In the genomic region with DNA sequence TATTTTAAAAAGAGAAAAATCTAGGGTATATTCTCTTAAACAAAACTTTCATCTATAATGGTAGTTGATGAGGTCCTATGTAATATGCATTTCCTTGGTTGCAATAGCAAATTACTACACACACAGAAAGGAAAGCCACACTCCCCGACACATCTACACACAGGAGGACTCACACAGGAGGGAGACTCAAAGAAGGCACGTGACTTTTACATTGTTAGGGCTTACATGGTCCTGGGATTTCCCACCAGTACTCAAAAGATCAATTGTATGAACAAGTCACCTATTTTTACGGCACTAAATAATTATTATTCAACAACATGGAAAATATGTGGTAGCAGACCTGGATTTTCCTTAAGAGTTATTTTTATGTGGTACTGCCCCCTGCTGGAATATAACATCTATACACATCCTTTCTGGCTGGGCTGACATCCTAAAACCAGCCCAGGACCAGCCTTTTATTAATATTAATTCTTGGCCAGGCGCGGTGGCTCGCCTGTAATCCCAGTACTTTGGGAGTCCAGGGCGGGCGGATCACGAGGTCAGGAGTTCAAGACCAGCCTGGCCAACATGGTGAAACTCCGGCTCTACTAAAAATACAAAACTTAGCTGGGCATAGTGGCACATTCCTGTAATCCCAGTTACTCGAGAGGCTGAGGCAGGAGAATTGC, we compare ENCODE assay signal across 8 cellular contexts. TPM values are rescaled to one million over a fixed set of nuclear protein-coding genes. Genes with fewer than 3 reads are reported as not detected.
A peak's percentile ranks its signal among the peaks of the same experiment; 100 is the strongest.
DNase-seq lines count a peak whose midpoint lies in the region; ATAC-seq and TF ChIP-seq lines count a peak whose summit lies in the region.

No MANE protein-coding gene starts in this region.

- CTCF ChIA-PET in SK-N-SH (lab: Yijun Ruan, JAX), result interaction anchor here (0.7 to 3.8 kb wide), 12 partner anchors 9 to 395 kb away, joined by 3 to 34 read pairs (median 3); no protein-coding TSS in a partner anchor

- H2AFZ ChIP-seq in SK-N-SH (ENCODE audit: low read depth) (no peak overlapping the region), fibroblast of lung (ENCODE audit: low read length) (no peak overlapping the region)

- no peaks in the 10 kb centered on the region for H3K9me3 Mint-ChIP-seq in activated T-cell treated with anti-CD3 and anti-CD28 coated beads, Interleukin-2, amount 50 U/mL, for 24 hours

- no peaks in the 10 kb centered on the region for H3K9me2 ChIP-seq in SK-N-SH

- H3K9ac ChIP-seq in SK-N-SH, result no peak overlapping the region
- H3K9ac ChIP-seq in fibroblast of lung (ENCODE audit: insufficient read depth, low read length), result no peak overlapping the region

- H3K27me3 ChIP-seq in SK-N-SH (ENCODE audit: insufficient read depth), result no peaks in the 10 kb centered on the region
- no peaks in the 10 kb centered on the region for H3K27me3 ChIP-seq in fibroblast of lung (ENCODE audit: control insufficient read depth, insufficient read depth, low read length)

- TF ChIP-seq CTCF in GM12864 (IDR thresholded peaks at IDR 0.05; ENCODE audit: low read depth, low read length, missing control alignments), result peak; percentile 44
- peak; percentile 73 for TF ChIP-seq CTCF in SK-N-SH (IDR thresholded peaks at IDR 0.05)
- TF ChIP-seq CTCF in fibroblast of lung (conservative IDR thresholded peaks at IDR 0.05 in 1 of 2, IDR thresholded peaks at IDR 0.05 in 1 of 2; ENCODE audit: low read depth in 1 of 2, low read length in 2 of 2), result peak; percentile 24 to 47

- H3K79me2 ChIP-seq in SK-N-SH (ENCODE audit: insufficient read depth) (no peaks in the 10 kb centered on the region), fibroblast of lung (ENCODE audit: control insufficient read depth, insufficient read depth, low read length) (no peaks in the 10 kb centered on the region)

- DNase-seq in AG08395 (ENCODE audit: low spot score), result peak; percentile 72
- no peak for DNase-seq in GM12864 (ENCODE audit: low read depth)
- DNase-seq in Kasumi-1 (lab: John Stamatoyannopoulos, UW), result peak; percentile 29 to 49
- DNase-seq in SK-N-SH, result peak; percentile 79
- peak; percentile 36 to 74 for DNase-seq in fibroblast of lung (ENCODE audit: low read depth in 2 of 2)
- peak; percentile 23 for DNase-seq in non-pigmented ciliary epithelial cell (ENCODE audit: low read depth)
- no peak for DNase-seq in activated T-cell treated with anti-CD3 and anti-CD28 coated beads, Interleukin-2, amount 50 U/mL, for 24 hours

- POLR2A ChIA-PET in SK-N-SH (lab: Yijun Ruan, JAX), result no interaction called here

- H3K27ac Mint-ChIP-seq in activated T-cell treated with anti-CD3 and anti-CD28 coated beads, Interleukin-2, amount 50 U/mL, for 24 hours, result no peak overlapping the region

- H3K4me2 ChIP-seq in SK-N-SH (no peak overlapping the region), fibroblast of lung (ENCODE audit: extremely low read depth, insufficient read depth, low read length) (no peak overlapping the region)

- H3F3A ChIP-seq in SK-N-SH (replicated peaks; ENCODE audit: insufficient read depth), result no peaks in the 10 kb centered on the region

- no peak for ATAC-seq in HG02870 (IDR thresholded peaks at IDR 0.05; ENCODE audit: unreplicated experiment)

- H3K36me3 Mint-ChIP-seq in activated T-cell treated with anti-CD3 and anti-CD28 coated beads, Interleukin-2, amount 50 U/mL, for 24 hours (ENCODE audit: low read depth), result no peaks in the 10 kb centered on the region

- H4K20me1 ChIP-seq in SK-N-SH (ENCODE audit: insufficient read depth), result no peaks in the 10 kb centered on the region
- no peaks in the 10 kb centered on the region for H4K20me1 ChIP-seq in fibroblast of lung (ENCODE audit: control insufficient read depth, extremely low read depth, insufficient read depth, low read length)

- H3K9me3 ChIP-seq in SK-N-SH (no peaks in the 10 kb centered on the region), fibroblast of lung (ENCODE audit: control insufficient read depth, insufficient read depth, low read depth, low read length) (no peaks in the 10 kb centered on the region)

- peak; percentile 81 for TF ChIP-seq RAD21 in SK-N-SH (IDR thresholded peaks at IDR 0.05; ENCODE audit: low read length)

- H3K4me3 Mint-ChIP-seq in activated T-cell treated with anti-CD3 and anti-CD28 coated beads, Interleukin-2, amount 50 U/mL, for 24 hours, result no peak overlapping the region

- H3K36me3 ChIP-seq in SK-N-SH (replicated peaks in 1 of 2; ENCODE audit: control insufficient read depth in 1 of 2, insufficient read depth in 2 of 2, low read length in 1 of 2), result no peaks in the 10 kb centered on the region
- H3K36me3 ChIP-seq in fibroblast of lung (ENCODE audit: control insufficient read depth, insufficient read depth, low read length), result no peaks in the 10 kb centered on the region

- 22% methylated on average over 11 of the region's 11 CpGs for WGBS in SK-N-SH (ENCODE audit: low lambda C conversion rate)

- H3K4me3 ChIP-seq in GM12864 (ENCODE audit: low read depth, low read length) (no peak overlapping the region), SK-N-SH (ENCODE audit: low read depth in 2 of 2, low read length in 1 of 2) (no peak overlapping the region), fibroblast of lung (replicated peaks in 1 of 4; ENCODE audit: control extremely low read depth in 1 of 4, insufficient read depth in 1 of 4, low read depth in 3 of 4, low read length in 4 of 4) (no peak overlapping the region)

- peaks cover 28% of the 10 kb centered on the region for H3K4me1 Mint-ChIP-seq in activated T-cell treated with anti-CD3 and anti-CD28 coated beads, Interleukin-2, amount 50 U/mL, for 24 hours (ENCODE audit: low read depth)

- no peak for TF ChIP-seq EP300 in SK-N-SH (IDR thresholded peaks at IDR 0.05; ENCODE audit: borderline replicate concordance in 1 of 2, low read depth in 1 of 2, low read length in 1 of 2)

- H3K27ac ChIP-seq in SK-N-SH (ENCODE audit: low read depth in 2 of 2, low read length in 1 of 2) (no peak overlapping the region), fibroblast of lung (ENCODE audit: insufficient read depth, low read length) (no peak overlapping the region)

- H3K4me1 ChIP-seq in SK-N-SH (ENCODE audit: control insufficient read depth in 1 of 2, insufficient read depth in 2 of 2, low read depth in 1 of 2, low read length in 1 of 2) (no peaks in the 10 kb centered on the region), fibroblast of lung (ENCODE audit: control insufficient read depth, extremely low read depth, insufficient read depth, low read length) (no peaks in the 10 kb centered on the region)

- H3K27me3 Mint-ChIP-seq in activated T-cell treated with anti-CD3 and anti-CD28 coated beads, Interleukin-2, amount 50 U/mL, for 24 hours, result peaks cover 12% of the 10 kb centered on the region

TF ChIP-seq in SK-N-SH, 30 proteins besides CTCF, POLR2A, EP300 and RAD21:
- TF ChIP-seq USF2 (IDR thresholded peaks at IDR 0.05; ENCODE audit: borderline replicate concordance, low read depth, low read length) (no peak), SMC3 (IDR thresholded peaks at IDR 0.05; ENCODE audit: low read depth, low read length) (peak; percentile 65), SIN3A (IDR thresholded peaks at IDR 0.05; ENCODE audit: borderline replicate concordance, low read depth, low read length) (no peak), NRF1 (IDR thresholded peaks at IDR 0.05; ENCODE audit: low read depth, low read length) (0 out of 2 replicates have a peak, but pooled peaks have one; percentile 5)

RNA-seq across cellular contexts. Expression of gene LGALS8, which starts 33.9 kb away (rescaled TPM):
- polyA plus RNA-seq in SK-N-SH (2012; rRNA removed) (18.9 and 30.3 TPM in 2 replicates), fibroblast of lung (46.0 and 53.1 TPM in 2 replicates)
- polyA plus RNA-seq in SK-N-SH (2012; cell fraction: cytosol; rRNA removed), result 18.4 and 19.8 TPM in 2 replicates
- 74.2 and 96.2 TPM in 2 replicates for polyA plus RNA-seq in SK-N-SH (2012; cell fraction: nucleus; rRNA removed)
- total RNA-seq in fibroblast of lung, result 50.3 and 64.2 TPM in 2 replicates
- polyA plus RNA-seq in fibroblast of lung (2012), result 32.1 and 39.0 TPM in 2 replicates
- polyA minus RNA-seq in fibroblast of lung (ENCODE audit: low replicate concordance), result 19.7 and 26.5 TPM in 2 replicates

Comparison
In these comparisons a context has a peak if more than half of its experiments do, and no peak if none do; other contexts are left out.
1. DNase-seq: peak in AG08395 (single experiment), Kasumi-1 (2 of 2), SK-N-SH (single experiment), fibroblast of lung (2 of 2) and non-pigmented ciliary epithelial cell (single experiment); none in GM12864 (single experiment) and activated T-cell treated with anti-CD3 and anti-CD28 coated beads, Interleukin-2, amount 50 U/mL, for 24 hours (single experiment).
2. Peak in every context shown above with its lines, with median percentiles within 50 percentile points of each other: CTCF ChIP-seq.